In the genomic region with DNA sequence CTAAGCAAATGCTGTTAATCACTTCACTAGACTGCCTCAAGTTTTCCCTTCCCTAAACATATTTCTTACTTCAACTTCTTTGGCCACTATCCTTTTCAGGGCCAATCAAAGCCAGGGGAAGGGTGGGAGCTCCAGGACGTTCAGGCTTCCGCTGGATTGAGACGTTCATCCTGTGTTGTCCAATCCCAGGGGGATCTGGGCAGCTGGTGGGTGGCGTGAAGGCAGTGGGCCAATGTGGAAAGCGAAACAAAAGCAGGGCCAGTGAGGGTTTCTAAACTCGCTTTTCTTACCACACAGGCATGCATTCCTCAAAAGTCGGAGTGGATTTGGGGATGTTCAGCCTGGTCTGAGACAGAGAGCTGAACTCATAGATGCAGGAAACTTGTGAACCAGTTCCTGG, we compare ENCODE assay signal across 20 cellular contexts. TPM values are rescaled to one million over a fixed set of nuclear protein-coding genes. Genes with fewer than 3 reads are reported as not detected.
"Had no signal": no experiment of that assay in that cellular context is flagged by ENCODE, and none has a peak within 500 bp of the region (broad histone marks: within the 10 kb centered on the region; RNA-seq: fewer than 3 reads in every experiment).

No MANE protein-coding gene starts in this region.

- H3K4me3 Mint-ChIP-seq: activated CD4-positive, alpha-beta T cell treated with anti-CD3 and anti-CD28 coated beads for 36 hours; activated naive CD8-positive, alpha-beta T cell treated with anti-CD3 and anti-CD28 coated beads for 36 hours; natural killer cell; T-helper 2 cell treated with Interferon-gamma antibody and Interleukin-4, amounts not matched to agents 5 μg/mL and 100 μg/mL, for 36 hours had no signal

- H3K27ac ChIP-seq: gastrocnemius medialis, skin epidermis, suprapubic skin had no signal

- H3K36me3 Mint-ChIP-seq: activated naive CD8-positive, alpha-beta T cell treated with anti-CD3 and anti-CD28 coated beads for 36 hours; natural killer cell had no signal

- H3K27ac Mint-ChIP-seq: activated CD4-positive, alpha-beta T cell treated with anti-CD3 and anti-CD28 coated beads for 36 hours; activated naive CD8-positive, alpha-beta T cell treated with anti-CD3 and anti-CD28 coated beads for 36 hours; natural killer cell; T-helper 2 cell treated with Interferon-gamma antibody and Interleukin-4, amounts not matched to agents 5 μg/mL and 100 μg/mL, for 36 hours had no signal

- H3K4me1 Mint-ChIP-seq: activated CD4-positive, alpha-beta T cell treated with anti-CD3 and anti-CD28 coated beads for 36 hours; activated naive CD8-positive, alpha-beta T cell treated with anti-CD3 and anti-CD28 coated beads for 36 hours; natural killer cell had no signal

- H3K4me1 ChIP-seq: gastrocnemius medialis, suprapubic skin had no signal

- H3K9me3 ChIP-seq: gastrocnemius medialis, suprapubic skin had no signal

- H3K36me3 ChIP-seq: gastrocnemius medialis, suprapubic skin had no signal

- H3K27me3 ChIP-seq: gastrocnemius medialis, suprapubic skin had no signal

- H3K4me3 ChIP-seq: gastrocnemius medialis, skin epidermis, suprapubic skin had no signal

- H3K9me3 Mint-ChIP-seq: activated naive CD8-positive, alpha-beta T cell treated with anti-CD3 and anti-CD28 coated beads for 36 hours; natural killer cell; T-helper 2 cell treated with Interferon-gamma antibody and Interleukin-4, amounts not matched to agents 5 μg/mL and 100 μg/mL, for 36 hours had no signal

- DNase-seq: activated CD4-positive, alpha-beta T cell treated with anti-CD3 and anti-CD28 coated beads for 36 hours; activated CD4-positive, alpha-beta T cell treated with anti-CD3 and anti-CD28 coated beads, Interleukin-2, amount 50 U/mL, for 48 hours; activated naive CD4-positive, alpha-beta T cell; activated naive CD8-positive, alpha-beta T cell treated with anti-CD3 and anti-CD28 coated beads for 36 hours; amniotic stem cell; central memory CD4-positive, alpha-beta T cell; gastrocnemius medialis; head of caudate nucleus; mesenchymal stem cell; natural killer cell; posterior cingulate gyrus; stimulated activated naive CD8-positive, alpha-beta T cell treated with anti-CD3 and anti-CD28 coated beads, Interleukin-15, Interleukin-2, amounts not matched to agents 100 U/mL and 50 U/mL, for 24 hours; trophoblast cell had no signal

RNA-seq across cellular contexts. Expression of a gene that starts 7.6 kb away (rescaled TPM):
- total RNA-seq: activated naive CD8-positive, alpha-beta T cell treated with anti-CD3 and anti-CD28 coated beads for 36 hours; epithelial cell of proximal tubule; fibroblast of lung; gastrocnemius medialis; kidney epithelial cell; natural killer cell; renal cortical epithelial cell had no signal
- polyA plus RNA-seq: fibroblast of lung had no signal
